In genomic region chr18:70069381-70069780, GRCh38 we compare ENCODE assay signal across 23 cellular contexts.
"Had no signal": no experiment of that assay in that cellular context is flagged by ENCODE, and none has a peak within 500 bp of the region (broad histone marks: within the 10 kb centered on the region; RNA-seq: fewer than 3 reads in every experiment).

No MANE protein-coding gene starts in this region.

- H3K27ac ChIP-seq: coronary artery, dorsolateral prefrontal cortex, esophagus squamous epithelium, gastrocnemius medialis, heart right ventricle, left lung, lower lobe of right lung had no signal

- H3K36me3 ChIP-seq: gastrocnemius medialis, lower lobe of right lung had no signal

- H3K4me1 ChIP-seq: esophagus squamous epithelium, gastrocnemius medialis, heart right ventricle, left lung, lower lobe of right lung had no signal

- DNase-seq: dermis blood vessel endothelial cell; dorsolateral prefrontal cortex; effector CD4-positive, alpha-beta T cell; effector memory CD4-positive, alpha-beta T cell; esophagus squamous epithelium; foreskin fibroblast; foreskin melanocyte; gastrocnemius medialis; glutamatergic neuron; head of caudate nucleus; heart right ventricle; hippocampal formation; left cardiac atrium; left lung; left ventricle myocardium superior; lower lobe of right lung; mesendoderm; midbrain had no signal

- ATAC-seq: gastrocnemius medialis, heart right ventricle, left cardiac atrium, left lung, left ventricle myocardium superior, lower lobe of right lung had no signal

- H3K27me3 ChIP-seq: dorsolateral prefrontal cortex, esophagus squamous epithelium, gastrocnemius medialis, heart right ventricle, left lung had no signal

- H3K9me3 ChIP-seq: esophagus squamous epithelium, gastrocnemius medialis, heart right ventricle, left lung, lower lobe of right lung had no signal

- FAIRE-seq: colon, endothelial cell of umbilical vein, islet of Langerhans, keratinocyte had no signal

- H3K4me3 ChIP-seq: coronary artery, dorsolateral prefrontal cortex, esophagus squamous epithelium, gastrocnemius medialis, heart right ventricle, left lung, lower lobe of right lung had no signal
